Comparison of ENCODE assay signal across 8 cellular contexts in the genomic region with DNA sequence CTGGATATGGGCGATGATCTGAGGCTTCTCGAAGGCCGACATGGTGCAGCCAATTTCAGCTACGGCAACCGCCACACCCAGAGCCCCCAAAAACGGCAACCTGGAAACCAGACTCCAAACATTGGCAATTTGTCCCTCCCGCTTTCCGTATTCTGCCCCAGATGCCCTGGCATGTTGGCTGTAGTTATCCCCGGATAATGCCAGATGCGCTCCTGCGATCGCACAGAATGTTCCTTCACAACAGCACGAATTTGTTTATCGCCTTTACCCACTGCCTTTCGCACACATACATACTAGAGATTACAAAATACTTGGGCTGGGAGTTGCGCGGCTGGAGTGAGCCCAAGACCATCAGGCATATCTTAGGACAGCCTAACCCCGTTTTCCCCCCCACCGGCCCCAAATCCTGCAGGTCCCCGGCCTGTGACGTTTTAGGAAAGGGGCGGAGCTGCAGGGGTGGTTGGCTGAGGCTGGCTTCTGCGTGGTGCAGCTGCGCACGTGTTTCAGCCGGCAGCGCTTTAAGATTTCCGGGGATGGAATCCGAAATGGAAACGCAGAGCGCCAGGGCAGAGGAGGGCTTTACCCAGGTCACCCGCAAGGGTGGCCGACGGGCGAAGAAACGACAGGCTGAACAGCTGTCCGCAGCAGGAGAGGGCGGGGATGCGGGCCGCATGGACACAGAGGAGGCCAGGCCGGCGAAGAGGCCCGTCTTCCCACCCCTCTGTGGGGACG. TPM values are rescaled to one million over a fixed set of nuclear protein-coding genes. Genes with fewer than 3 reads are reported as not detected.
DNase-seq lines count a peak whose midpoint lies in the region; TF ChIP-seq lines count a peak whose summit lies in the region.

TSS of gene PNO1 (plus strand) at position 487 of the 732 bp plus-strand sequence. CDS start at position 534, 47 bp downstream.

- POLR2A ChIA-PET in activated CD8-positive, alpha-beta memory T cell treated with anti-CD3 and anti-CD28 coated beads for 36 hours (lab: Charles Lee), result interaction anchor here (0.7 to 1.7 kb wide), 2 partner anchors 95 to 208 kb away, joined by 3 to 6 read pairs; partner anchors contain the start of gene PPP3R1

- H3K36me3 ChIP-seq in effector memory CD4-positive, alpha-beta T cell (ENCODE audit: control insufficient read depth, insufficient read depth, low read length), result peaks cover 21% of the 10 kb centered on the region

- peaks cover 21% of the 10 kb centered on the region for H3K4me1 ChIP-seq in effector memory CD4-positive, alpha-beta T cell (ENCODE audit: control insufficient read depth, insufficient read depth, low read length, poor library complexity, severe bottlenecking)

- no peak for TF ChIP-seq CTCF in GM20000 (IDR thresholded peaks at IDR 0.05; ENCODE audit: extremely low read depth, missing control alignments)

- peak within 1 kb of the TSS; percentile 93 for H3K4me3 ChIP-seq in effector memory CD4-positive, alpha-beta T cell (ENCODE audit: insufficient read depth, low read depth, low read length, poor library complexity, severe bottlenecking)

- H3K9me3 ChIP-seq in effector memory CD4-positive, alpha-beta T cell (ENCODE audit: control insufficient read depth, low read length), result no peaks in the 10 kb centered on the region

- CTCF ChIA-PET in activated CD8-positive, alpha-beta memory T cell treated with anti-CD3 and anti-CD28 coated beads for 36 hours (lab: Charles Lee), result interaction anchor here (1.6 kb wide), 1 partner anchor 38 kb away, joined by 4 read pairs; no protein-coding TSS in a partner anchor

- H3K27me3 ChIP-seq in effector memory CD4-positive, alpha-beta T cell (replicated peaks; ENCODE audit: control insufficient read depth, insufficient read depth, low read length, poor library complexity, severe bottlenecking), result no peaks in the 10 kb centered on the region

- H3K27ac ChIP-seq in effector memory CD4-positive, alpha-beta T cell (ENCODE audit: insufficient read depth, low read length, poor library complexity, severe bottlenecking), result peak within 1 kb of the TSS; percentile 94

- peak; percentile 85 for DNase-seq in CMK (ENCODE audit: low read depth)
- DNase-seq in GM20000 (ENCODE audit: low spot score), result peak; percentile 92
- DNase-seq in HT-29 (ENCODE audit: low spot score), result peak; percentile 92
- DNase-seq in NOMO-1 (lab: John Stamatoyannopoulos, UW; ENCODE audit: unreplicated experiment in 2 of 2), result peak; percentile 96 to 97
- peak; percentile 94 to 96 (median 94) for DNase-seq in effector memory CD4-positive, alpha-beta T cell
- peak; percentile 97 for DNase-seq in lung microvascular endothelial cell (ENCODE audit: low read depth in 2 of 2)
- peak; percentile 92 to 97 (median 95) for DNase-seq in stimulated activated CD4-positive, alpha-beta T cell treated with anti-CD3 and anti-CD28 coated beads, TNF-alpha, amount 100 ng/mL, for 48 hours (ENCODE audit: low read depth in 3 of 3)

RNA-seq across cellular contexts. Expression of gene PNO1, which starts in this region (rescaled TPM):
- total RNA-seq in HT-29 (2014; rRNA removed; shearing (Covaris generic)), result 19.1 and 24.6 TPM in 2 replicates
- 10 to 100 TPM; 36.0 to 37.8 TPM for total RNA-seq in activated CD8-positive, alpha-beta memory T cell treated with anti-CD3 and anti-CD28 coated beads for 36 hours
- total RNA-seq in lung microvascular endothelial cell, result 8.9 and 13.3 TPM in 2 replicates

Comparison
In these comparisons a context has a peak if more than half of its experiments do, and no peak if none do; other contexts are left out.
1. Peak in every context shown above with its lines: DNase-seq, H3K4me3 ChIP-seq and H3K27ac ChIP-seq.